In the genomic region with DNA sequence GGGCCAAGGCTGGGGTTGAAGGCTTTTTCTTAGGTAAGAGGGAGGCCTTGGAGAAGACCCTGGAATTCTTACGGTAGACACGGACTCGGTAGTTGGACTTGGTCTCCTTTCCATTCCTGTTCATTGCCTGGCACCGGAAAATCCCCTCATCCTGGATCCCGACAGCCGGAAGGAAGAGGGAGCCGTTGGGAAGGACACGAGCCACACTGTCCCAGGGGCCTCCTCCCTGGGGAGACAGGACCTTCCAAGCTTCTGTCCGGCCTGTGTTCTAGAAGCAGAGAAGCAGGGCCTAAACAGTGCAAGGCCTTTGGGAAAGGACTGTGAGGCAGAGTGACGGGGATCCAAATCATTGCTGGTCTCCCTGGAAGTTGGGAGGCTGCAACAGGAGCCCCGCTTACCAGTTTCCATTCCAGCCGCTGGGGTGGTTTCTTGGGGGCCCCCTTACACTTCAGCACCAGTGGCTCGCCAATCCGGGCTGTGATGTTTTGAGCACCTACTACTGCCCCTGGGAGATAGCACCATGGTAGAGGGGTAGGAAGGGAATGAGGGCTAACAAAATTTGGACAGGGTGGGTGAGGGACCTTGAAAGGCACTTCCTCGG, we compare ENCODE assay signal across 13 cellular contexts. TPM values are rescaled to one million over a fixed set of nuclear protein-coding genes. Genes with fewer than 3 reads are reported as not detected.
DNase-seq lines count a peak whose midpoint lies in the region; ATAC-seq and TF ChIP-seq lines count a peak whose summit lies in the region.
"Had no signal": no experiment of that assay in that cellular context is flagged by ENCODE, and none has a peak within 500 bp of the region (broad histone marks: within the 10 kb centered on the region; RNA-seq: fewer than 3 reads in every experiment).

No MANE protein-coding gene starts in this region.

- in situ Hi-C loops in gastrocnemius medialis (cut with MboI; ENCODE audit: low sequenced_read_pairs in 4 of 4) = loop anchor here in 3 of 4 donors (25.0 kb wide), 6 partner anchors 221 to 1571 kb away; a partner anchor contains a TSS

- H3K36me3 Mint-ChIP-seq in CD8-positive, alpha-beta T cell = peaks cover 79% of the 10 kb centered on the region
- H3K36me3 Mint-ChIP-seq in HFFc6 (ENCODE audit: low read depth) = peaks cover 29% of the 10 kb centered on the region

- H3K27me3 Mint-ChIP-seq in CD8-positive, alpha-beta T cell (ENCODE audit: low read depth) = no peaks in the 10 kb centered on the region
- peaks cover 4% of the 10 kb centered on the region for H3K27me3 Mint-ChIP-seq in HFFc6 (ENCODE audit: insufficient read depth)
- H3K27me3 Mint-ChIP-seq: stimulated activated memory B cell treated with anti-CD40 and anti-IgM and Interleukin-4, amounts not matched to agents 10 μg/mL and 1 μg/mL and 100 μg/mL, for 72 hours had no signal

- peaks cover 61% of the 10 kb centered on the region for H3K4me1 ChIP-seq in CD8-positive, alpha-beta T cell (ENCODE audit: insufficient read depth, low read length)
- H3K4me1 ChIP-seq in right atrium auricular region (peaks cover 0 to 78% of the 10 kb centered on the region in 2 donors), gastrocnemius medialis (peaks cover 35 to 55% of the 10 kb centered on the region in 2 donors)

- no peaks in the 10 kb centered on the region for H3K9me3 ChIP-seq in CD8-positive, alpha-beta T cell (ENCODE audit: low read length)
- no peaks in the 10 kb centered on the region for H3K9me3 ChIP-seq in right atrium auricular region
- no peaks in the 10 kb centered on the region for H3K9me3 ChIP-seq in gastrocnemius medialis
- H3K9me3 ChIP-seq: HAP-1 had no signal

- H3K36me3 ChIP-seq in CD8-positive, alpha-beta T cell (ENCODE audit: insufficient read depth, low read length) = peaks cover 33% of the 10 kb centered on the region
- H3K36me3 ChIP-seq in right atrium auricular region (peaks cover 47% of the 10 kb centered on the region), gastrocnemius medialis (peaks cover 0 to 24% of the 10 kb centered on the region in 2 donors)

- H3K27ac ChIP-seq in CD8-positive, alpha-beta T cell (ENCODE audit: low read depth, low read length) = no peak overlapping the region
- H3K27ac ChIP-seq in right atrium auricular region (peak overlapping the region; percentile 69 to 90), gastrocnemius medialis (peak overlapping the region; percentile 62 to 99 (median 83))

- H3K9me3 Mint-ChIP-seq in CD8-positive, alpha-beta T cell = no peaks in the 10 kb centered on the region
- no peaks in the 10 kb centered on the region for H3K9me3 Mint-ChIP-seq in HFFc6
- H3K9me3 Mint-ChIP-seq: stimulated activated memory B cell treated with anti-CD40 and anti-IgM and Interleukin-4, amounts not matched to agents 10 μg/mL and 1 μg/mL and 100 μg/mL, for 72 hours had no signal

- TF ChIP-seq POLR2A in gastrocnemius medialis (IDR thresholded peaks at IDR 0.05) = no peak

- peak overlapping the region; percentile 52 for H3K27ac Mint-ChIP-seq in CD8-positive, alpha-beta T cell
- H3K27ac Mint-ChIP-seq in HFFc6 = peak overlapping the region; percentile 31; the same call in 1 of the 2 replicates

- H3K4me3 ChIP-seq in CD8-positive, alpha-beta T cell (ENCODE audit: low read depth, low read length) = no peak overlapping the region
- H3K4me3 ChIP-seq in right atrium auricular region (no peak overlapping the region), gastrocnemius medialis (no peak overlapping the region)
- H3K4me3 ChIP-seq: HAP-1 had no signal

- no peak overlapping the region for H3K4me3 Mint-ChIP-seq in CD8-positive, alpha-beta T cell
- no peak overlapping the region for H3K4me3 Mint-ChIP-seq in HFFc6
- H3K4me3 Mint-ChIP-seq: stimulated activated memory B cell treated with anti-CD40 and anti-IgM and Interleukin-4, amounts not matched to agents 10 μg/mL and 1 μg/mL and 100 μg/mL, for 72 hours had no signal

- no peak for DNase-seq in CD8-positive, alpha-beta T cell
- no peak for DNase-seq in HFFc6
- DNase-seq in right atrium auricular region (ENCODE audit: low spot score) = no peak
- DNase-seq in gastrocnemius medialis = no peak
- DNase-seq in A172 (ENCODE audit: low spot score) = no peak
- DNase-seq in HPDE6-E6E7 (ENCODE audit: extremely low spot score) = no peak
- DNase-seq: activated CD8-positive, alpha-beta memory T cell treated with anti-CD3 and anti-CD28 coated beads, Interleukin-2, amount 50 U/mL, for 4 hours; SIG-M5; stimulated activated CD4-positive, alpha-beta T cell treated with anti-CD3 and anti-CD28 coated beads, Interleukin-4, amount 100 ng/mL, for 1 hour had no signal

- CTCF ChIA-PET in CD8-positive, alpha-beta T cell (lab: Charles Lee) = interaction anchor here (1.4 kb wide), 1 partner anchor 12 kb away, joined by 5 read pairs; no protein-coding TSS in a partner anchor

- POLR2A ChIA-PET in CD8-positive, alpha-beta T cell (lab: Charles Lee) = interaction anchor here (1.4 kb wide), 1 partner anchor 9 kb away, joined by 4 read pairs; a partner anchor contains a TSS

- peaks cover 59% of the 10 kb centered on the region for H3K4me1 Mint-ChIP-seq in CD8-positive, alpha-beta T cell (ENCODE audit: low read depth)
- peaks cover 56% of the 10 kb centered on the region for H3K4me1 Mint-ChIP-seq in HFFc6 (ENCODE audit: low read depth)

- no peak for ATAC-seq in CD8-positive, alpha-beta T cell
- ATAC-seq in gastrocnemius medialis = no peak
- no peak for ATAC-seq in HG03108 (IDR thresholded peaks at IDR 0.05; ENCODE audit: unreplicated experiment)
- ATAC-seq in HG03469 (IDR thresholded peaks at IDR 0.05; ENCODE audit: unreplicated experiment) = no peak
- ATAC-seq: stimulated activated memory B cell treated with anti-CD40 and anti-IgM and Interleukin-4, amounts not matched to agents 10 μg/mL and 1 μg/mL and 100 μg/mL, for 72 hours had no signal

- no peaks in the 10 kb centered on the region for H3K27me3 ChIP-seq in CD8-positive, alpha-beta T cell (ENCODE audit: insufficient read depth, low read length)
- H3K27me3 ChIP-seq in right atrium auricular region (no peaks in the 10 kb centered on the region), gastrocnemius medialis (no peaks in the 10 kb centered on the region)

- no peak for TF ChIP-seq CTCF in CD8-positive, alpha-beta T cell (IDR thresholded peaks at IDR 0.05)
- TF ChIP-seq CTCF in HFFc6 (IDR thresholded peaks at IDR 0.05) (no peak), right atrium auricular region (IDR thresholded peaks at IDR 0.05) (no peak), gastrocnemius medialis (IDR thresholded peaks at IDR 0.05 in 4 of 5, conservative IDR thresholded peaks at IDR 0.05 in 1 of 5) (no peak)

- intact Hi-C loops in CD8-positive, alpha-beta T cell (cut with DNase I, micrococcal nuclease) = no loop called here
- intact Hi-C loops in gastrocnemius medialis (cut with DNase I; ENCODE audit: low total_unique reads) = no loop called here

RNA-seq across cellular contexts. Expression of a gene that starts 0.5 kb away (rescaled TPM):
- total RNA-seq in CD8-positive, alpha-beta T cell = 10 to 100 TPM; 11.9 to 12.5 TPM
- 1 to 10 TPM; 6.2 to 7.6 (median 6.5) TPM for total RNA-seq in HFFc6 (2021; fragmentation: NEBNext Ultra II Directional; extraction: Animal tissue kit (Norgen Biotek cat#: 25700))
- total RNA-seq in right atrium auricular region = 1 to 10 TPM in 1 of 2 donors, under 1 TPM in 1; 0.94 to 1.4 TPM
- 1 to 10 TPM in 1 of 4 donors, not detected in 3; 1.9 TPM for total RNA-seq in gastrocnemius medialis
- 0.60 and 2.2 TPM in 2 replicates for total RNA-seq in A172 (2014; rRNA removed; shearing (Covaris generic))

RNA-seq across cellular contexts. Expression of a gene that starts 5.4 kb away (rescaled TPM):
- 10 to 100 TPM in 1 of 2 experiments, 1 to 10 TPM in 1; 10.0 to 11.5 TPM for total RNA-seq in CD8-positive, alpha-beta T cell
- 10 to 100 TPM; 30.0 to 37.4 (median 34.7) TPM for total RNA-seq in HFFc6 (2021; fragmentation: NEBNext Ultra II Directional; extraction: Animal tissue kit (Norgen Biotek cat#: 25700))
- 100 to 1,000 TPM; 104 to 106 TPM for total RNA-seq in right atrium auricular region
- 10 to 100 TPM; 54.6 to 98.3 (median 78.1) TPM for total RNA-seq in gastrocnemius medialis
- 59.4 and 61.7 TPM in 2 replicates for total RNA-seq in A172 (2014; rRNA removed; shearing (Covaris generic))

RNA-seq across cellular contexts. Expression of a gene that starts 6.4 kb away (rescaled TPM):
- total RNA-seq in CD8-positive, alpha-beta T cell = 10 to 100 TPM; 53.3 to 54.4 TPM
- total RNA-seq in HFFc6 (2021; fragmentation: NEBNext Ultra II Directional; extraction: Animal tissue kit (Norgen Biotek cat#: 25700)) = 10 to 100 TPM; 50.7 to 61.4 (median 56.2) TPM
- 10 to 100 TPM; 26.0 to 32.5 TPM for total RNA-seq in right atrium auricular region
- total RNA-seq in gastrocnemius medialis = 10 to 100 TPM; 24.3 to 37.6 (median 33.6) TPM
- 18.1 and 21.4 TPM in 2 replicates for total RNA-seq in A172 (2014; rRNA removed; shearing (Covaris generic))

RNA-seq across cellular contexts. Expression of a gene that starts 7.7 kb away (rescaled TPM):
- 10 to 100 TPM; 12.4 to 13.7 TPM for total RNA-seq in CD8-positive, alpha-beta T cell
- 100 to 1,000 TPM in 5 of 6 experiments, 10 to 100 TPM in 1; 88.8 to 114 (median 104) TPM for total RNA-seq in HFFc6 (2021; fragmentation: NEBNext Ultra II Directional; extraction: Animal tissue kit (Norgen Biotek cat#: 25700))
- total RNA-seq in right atrium auricular region = 10 to 100 TPM; 59.6 to 77.1 TPM
- 10 to 100 TPM; 32.0 to 58.7 (median 42.0) TPM for total RNA-seq in gastrocnemius medialis
- total RNA-seq in A172 (2014; rRNA removed; shearing (Covaris generic)) = 29.6 and 36.2 TPM in 2 replicates

RNA-seq across cellular contexts. Expression of a gene that starts 8.9 kb away (rescaled TPM):
- 100 to 1,000 TPM; 154 to 156 TPM for total RNA-seq in CD8-positive, alpha-beta T cell
- 10 to 100 TPM in 1 of 6 experiments, 1 to 10 TPM in 5; 4.0 to 10.1 (median 7.6) TPM for total RNA-seq in HFFc6 (2021; fragmentation: NEBNext Ultra II Directional; extraction: Animal tissue kit (Norgen Biotek cat#: 25700))
- 1 to 10 TPM; 3.6 to 9.0 TPM for total RNA-seq in right atrium auricular region
- 1 to 10 TPM in 3 of 4 donors, not detected in 1; 2.2 to 2.9 (median 2.3) TPM for total RNA-seq in gastrocnemius medialis
- total RNA-seq in A172 (2014; rRNA removed; shearing (Covaris generic)) = 3.1 and 3.4 TPM in 2 replicates
